12 cellular contexts compared by ENCODE assay signal in genomic region chrX:11363069-11363594, GRCh38.
DNase-seq lines count a peak whose midpoint lies in the region; ATAC-seq and TF ChIP-seq lines count a peak whose summit lies in the region.
"Had no signal": no experiment of that assay in that cellular context is flagged by ENCODE, and none has a peak within 500 bp of the region (broad histone marks: within the 10 kb centered on the region; RNA-seq: fewer than 3 reads in every experiment).

No MANE protein-coding gene starts in this region.

- H3K27me3 ChIP-seq in stomach = no peaks in the 10 kb centered on the region

- H3K36me3 Mint-ChIP-seq in activated CD8-positive, alpha-beta T cell treated with anti-CD3 and anti-CD28 coated beads, Interleukin-2, amount 10 ng/mL, durations not matched to agents 7 days and 5 days (ENCODE audit: low read depth) = no peaks in the 10 kb centered on the region
- H3K36me3 Mint-ChIP-seq: natural killer cell had no signal

- peaks cover 0 to 4% (median 0%) of the 10 kb centered on the region in 4 donors for H3K9me3 ChIP-seq in stomach

- no peak overlapping the region for H3K27ac Mint-ChIP-seq in activated CD8-positive, alpha-beta T cell treated with anti-CD3 and anti-CD28 coated beads, Interleukin-2, amount 10 ng/mL, durations not matched to agents 7 days and 5 days
- H3K27ac Mint-ChIP-seq: natural killer cell had no signal

- no peak overlapping the region for H3K4me3 Mint-ChIP-seq in activated CD8-positive, alpha-beta T cell treated with anti-CD3 and anti-CD28 coated beads, Interleukin-2, amount 10 ng/mL, durations not matched to agents 7 days and 5 days
- H3K4me3 Mint-ChIP-seq: natural killer cell had no signal

- H3K27ac ChIP-seq in stomach = no peak overlapping the region

- H3K4me3 ChIP-seq in stomach = no peak overlapping the region

- H3K36me3 ChIP-seq in stomach = no peaks in the 10 kb centered on the region

- TF ChIP-seq POLR2A in stomach (IDR thresholded peaks at IDR 0.05) = no peak

- no peak for TF ChIP-seq EP300 in stomach (IDR thresholded peaks at IDR 0.05)

- no peak for TF ChIP-seq CTCF in stomach (IDR thresholded peaks at IDR 0.05)

- H3K9me3 Mint-ChIP-seq in activated CD8-positive, alpha-beta T cell treated with anti-CD3 and anti-CD28 coated beads, Interleukin-2, amount 10 ng/mL, durations not matched to agents 7 days and 5 days (ENCODE audit: insufficient read depth) = no peaks in the 10 kb centered on the region

- CTCF ChIA-PET in activated CD8-positive, alpha-beta T cell treated with anti-CD3 and anti-CD28 coated beads, Interleukin-2, amount 10 ng/mL, durations not matched to agents 7 days and 5 days (lab: Charles Lee) = no interaction called here

- POLR2A ChIA-PET in activated CD8-positive, alpha-beta T cell treated with anti-CD3 and anti-CD28 coated beads, Interleukin-2, amount 10 ng/mL, durations not matched to agents 7 days and 5 days (lab: Charles Lee) = no interaction called here

- no peaks in the 10 kb centered on the region for H3K4me1 Mint-ChIP-seq in activated CD8-positive, alpha-beta T cell treated with anti-CD3 and anti-CD28 coated beads, Interleukin-2, amount 10 ng/mL, durations not matched to agents 7 days and 5 days (ENCODE audit: low read depth)
- H3K4me1 Mint-ChIP-seq: natural killer cell had no signal

- 73 to 82% (median 78%) methylated on average over 4 of the region's 4 CpGs for WGBS in stomach, 5 donors

- no peaks in the 10 kb centered on the region for H3K27me3 Mint-ChIP-seq in activated CD8-positive, alpha-beta T cell treated with anti-CD3 and anti-CD28 coated beads, Interleukin-2, amount 10 ng/mL, durations not matched to agents 7 days and 5 days (ENCODE audit: low read depth)

- intact Hi-C loops in stomach (cut with DNase I; ENCODE audit: low total_unique reads) = no loop called here

- H3K4me1 ChIP-seq in stomach = no peaks in the 10 kb centered on the region

- ATAC-seq in GM18909 (IDR thresholded peaks at IDR 0.05; ENCODE audit: poor library complexity, unreplicated experiment) (peak; percentile 97), HG02623 (IDR thresholded peaks at IDR 0.05; ENCODE audit: unreplicated experiment) (peak; percentile 97), HG03521 (IDR thresholded peaks at IDR 0.05; ENCODE audit: unreplicated experiment) (peak; percentile 92)
- ATAC-seq in activated CD8-positive, alpha-beta T cell treated with anti-CD3 and anti-CD28 coated beads, Interleukin-2, amount 10 ng/mL, durations not matched to agents 7 days and 5 days = no peak
- ATAC-seq: natural killer cell had no signal

- DNase-seq in pons (ENCODE audit: low spot score) (peak; percentile 40), NCI-H128 (lab: John Stamatoyannopoulos, UW; ENCODE audit: unreplicated experiment) (no peak), stomach (no peak), retina (no peak)
- no peak for DNase-seq in activated CD8-positive, alpha-beta T cell treated with anti-CD3 and anti-CD28 coated beads, Interleukin-2, amount 10 ng/mL, durations not matched to agents 7 days and 5 days
- DNase-seq: activated CD8-positive, alpha-beta memory T cell treated with anti-CD3 and anti-CD28 coated beads, Interleukin-2, amount 50 U/mL, for 48 hours; cerebellar nuclear complex; natural killer cell; stimulated activated CD4-positive, alpha-beta T cell treated with anti-CD3 and anti-CD28 coated beads, Interleukin-4, amount 100 ng/mL, for 4 hours had no signal
